Comparison of ENCODE assay signal across 1 cellular context in the genomic region with DNA sequence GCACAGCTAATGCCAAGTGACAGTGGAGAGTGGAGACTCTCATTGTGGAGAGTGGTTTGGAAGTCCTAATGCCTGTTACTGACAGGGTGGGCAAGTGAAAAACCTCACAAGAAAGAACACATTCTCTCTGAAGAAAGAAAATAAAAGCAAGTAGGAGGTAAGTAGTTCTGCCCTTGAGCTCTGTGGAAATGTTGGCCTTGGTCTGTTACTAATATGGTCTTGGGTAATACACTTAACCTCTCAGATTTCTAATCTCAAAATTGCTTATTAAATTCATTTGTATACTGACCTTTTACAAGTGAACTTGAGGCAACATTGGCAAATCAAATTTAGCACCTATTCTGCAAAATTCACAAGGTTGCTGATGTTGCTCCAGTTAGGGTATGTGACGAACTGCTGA.
TF ChIP-seq lines count a peak whose summit lies in the region.

No MANE protein-coding gene starts in this region.

TF ChIP-seq in GM23338, 12 proteins besides CTCF, POLR2A, EP300 and RAD21 (continued from another document):
- TF ChIP-seq NANOG (IDR thresholded peaks at IDR 0.05; ENCODE audit: borderline replicate concordance) (no peak), JUNB (IDR thresholded peaks at IDR 0.05; ENCODE audit: unreplicated experiment) (no peak)
